ENCODE assay signal across 13 cellular contexts in the genomic region with DNA sequence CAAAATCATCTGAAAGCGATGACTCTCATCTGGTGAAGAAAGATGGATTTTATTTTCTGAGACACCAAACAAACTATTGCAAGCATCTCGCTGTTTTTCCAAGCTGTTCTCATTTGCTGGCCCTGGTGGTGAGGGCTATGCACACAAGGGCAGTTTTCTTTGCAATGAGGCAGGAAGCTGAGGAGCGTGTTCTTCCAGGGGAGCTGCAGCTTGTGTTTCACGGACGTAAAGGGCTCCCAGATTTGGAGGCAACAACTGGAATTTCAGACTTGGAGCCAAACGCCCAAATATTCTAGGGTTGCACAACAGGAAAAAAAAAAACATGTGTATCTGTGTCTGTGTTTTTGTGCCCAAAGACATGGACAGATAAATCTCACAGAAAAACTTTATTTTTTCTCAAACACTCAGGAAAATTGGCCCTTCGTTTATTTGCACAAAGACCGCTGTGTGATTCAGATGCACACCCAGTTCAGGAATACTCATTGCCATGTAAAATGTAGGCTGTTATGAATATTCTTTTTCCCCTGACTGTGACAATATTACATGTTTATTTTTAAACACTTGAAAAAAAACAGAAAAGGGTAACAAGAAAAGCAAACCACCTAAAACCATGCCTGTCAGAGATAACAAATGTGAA.
DNase-seq lines count a peak whose midpoint lies in the region; ATAC-seq and TF ChIP-seq lines count a peak whose summit lies in the region.
"Had no signal": no experiment of that assay in that cellular context is flagged by ENCODE, and none has a peak within 500 bp of the region (broad histone marks: within the 10 kb centered on the region; RNA-seq: fewer than 3 reads in every experiment).

No MANE protein-coding gene starts in this region.

- H3K4me1 Mint-ChIP-seq in WTC11: peaks cover 37% of the 10 kb centered on the region
- H3K4me1 Mint-ChIP-seq: stimulated activated naive B cell treated with anti-CD40 and anti-IgM and Interleukin-4, amounts not matched to agents 10 μg/mL and 1 μg/mL and 100 μg/mL, for 72 hours had no signal

- peak overlapping the region; percentile 43 for H3K4me2 ChIP-seq in osteoblast (ENCODE audit: insufficient read depth, low read length)

- peak; percentile 86 for DNase-seq in AG04449 (ENCODE audit: low read depth, low spot score)
- DNase-seq in WTC11 (ENCODE audit: low spot score): no peak
- peak; percentile 86 to 95 for DNase-seq in foreskin fibroblast
- peak; percentile 72 for DNase-seq in osteoblast (ENCODE audit: insufficient read length, low spot score, missing footprints)
- DNase-seq in stimulated activated naive CD4-positive, alpha-beta T cell (lab: John Stamatoyannopoulos, UW): no peak
- no peak for DNase-seq in activated T-cell treated with anti-CD3 and anti-CD28 coated beads for 4 hours
- DNase-seq in SKM-1 (lab: John Stamatoyannopoulos, UW; ENCODE audit: unreplicated experiment): no peak
- no peak for DNase-seq in activated CD8-positive, alpha-beta memory T cell treated with anti-CD3 and anti-CD28 coated beads, Interleukin-2, amount 50 U/mL, for 48 hours
- DNase-seq: activated CD4-positive, alpha-beta T cell treated with anti-CD3 and anti-CD28 coated beads, Interleukin-2, amount 50 U/mL, for 48 hours; foreskin melanocyte; NCI-H524 treated with DMSO at 0.1 percent for 48 hours; stimulated activated CD4-positive, alpha-beta T cell treated with anti-CD3 and anti-CD28 coated beads, Interleukin-15, amount 100 ng/mL, for 24 hours; stimulated activated naive B cell treated with anti-CD40 and anti-IgM and Interleukin-4, amounts not matched to agents 10 μg/mL and 1 μg/mL and 100 μg/mL, for 72 hours had no signal

- no peak overlapping the region for H3K4me3 Mint-ChIP-seq in WTC11
- H3K4me3 Mint-ChIP-seq: stimulated activated naive B cell treated with anti-CD40 and anti-IgM and Interleukin-4, amounts not matched to agents 10 μg/mL and 1 μg/mL and 100 μg/mL, for 72 hours had no signal

- H3K27me3 ChIP-seq in osteoblast (ENCODE audit: insufficient read depth, low read length): no peaks in the 10 kb centered on the region

- H3K27ac Mint-ChIP-seq in WTC11: no peak overlapping the region
- H3K27ac Mint-ChIP-seq: stimulated activated naive B cell treated with anti-CD40 and anti-IgM and Interleukin-4, amounts not matched to agents 10 μg/mL and 1 μg/mL and 100 μg/mL, for 72 hours had no signal

- H3K36me3 Mint-ChIP-seq in WTC11: no peaks in the 10 kb centered on the region
- H3K36me3 Mint-ChIP-seq: stimulated activated naive B cell treated with anti-CD40 and anti-IgM and Interleukin-4, amounts not matched to agents 10 μg/mL and 1 μg/mL and 100 μg/mL, for 72 hours had no signal

- ATAC-seq in WTC11: peak; percentile 67
- ATAC-seq: stimulated activated naive B cell treated with anti-CD40 and anti-IgM and Interleukin-4, amounts not matched to agents 10 μg/mL and 1 μg/mL and 100 μg/mL, for 72 hours had no signal

- H3K79me2 ChIP-seq in osteoblast (ENCODE audit: insufficient read depth, low read length): no peaks in the 10 kb centered on the region

- peak; percentile 59 for TF ChIP-seq CTCF in AG04449 (IDR thresholded peaks at IDR 0.05; ENCODE audit: insufficient read depth, low read length, missing control alignments)
- TF ChIP-seq CTCF in WTC11 (IDR thresholded peaks at IDR 0.05): no peak
- peak; percentile 47 for TF ChIP-seq CTCF in foreskin fibroblast (IDR thresholded peaks at IDR 0.05; ENCODE audit: low read depth, low read length)
- TF ChIP-seq CTCF in osteoblast (IDR thresholded peaks at IDR 0.05; ENCODE audit: extremely low read depth, low read depth, low read length): peak; percentile 44

- POLR2A ChIA-PET in AG04449 (lab: Yijun Ruan, JAX) (interaction anchor here (1.0 kb wide), 1 partner anchor 151 kb away, joined by 6 read pairs; a partner anchor contains a TSS), WTC11 (lab: Charles Lee) (interaction anchor here (0.6 kb wide), 1 partner anchor 12 kb away, joined by 3 read pairs; no protein-coding TSS in a partner anchor)

- H3K9me3 ChIP-seq in osteoblast (ENCODE audit: low read depth, low read length): no peaks in the 10 kb centered on the region

- no peaks in the 10 kb centered on the region for H3K36me3 ChIP-seq in osteoblast (ENCODE audit: insufficient read depth, low read length)

- H3K4me3 ChIP-seq in AG04449 (ENCODE audit: low read depth, low read length): no peak overlapping the region; the same call in 1 of the 2 replicates
- no peak overlapping the region for H3K4me3 ChIP-seq in foreskin fibroblast (ENCODE audit: low read depth in 1 of 2, low read length in 2 of 2)
- no peak overlapping the region for H3K4me3 ChIP-seq in osteoblast (ENCODE audit: insufficient read depth, low read length)

- CTCF ChIA-PET in AG04449 (lab: Yijun Ruan, JAX): interaction anchor here (0.7 to 3.4 kb wide), 7 partner anchors 9 to 363 kb away, joined by 3 to 16 read pairs (median 3); no protein-coding TSS in a partner anchor
- CTCF ChIA-PET in WTC11 (lab: Charles Lee): interaction anchor here (0.6 kb wide), 1 partner anchor 152 kb away, joined by 3 read pairs; no protein-coding TSS in a partner anchor

- H2AFZ ChIP-seq in osteoblast (ENCODE audit: low read length): no peak overlapping the region

- no peaks in the 10 kb centered on the region for H3K27me3 Mint-ChIP-seq in WTC11 (ENCODE audit: low read depth)

- H3K4me1 ChIP-seq in osteoblast (ENCODE audit: insufficient read depth, low read length): peaks cover 24% of the 10 kb centered on the region

- no peaks in the 10 kb centered on the region for H4K20me1 ChIP-seq in osteoblast (ENCODE audit: insufficient read depth, low read length)

- peak overlapping the region; percentile 25 for H3K27ac ChIP-seq in osteoblast (ENCODE audit: low read depth, low read length)

- H3K9me3 Mint-ChIP-seq in WTC11: no peaks in the 10 kb centered on the region
- H3K9me3 Mint-ChIP-seq: stimulated activated naive B cell treated with anti-CD40 and anti-IgM and Interleukin-4, amounts not matched to agents 10 μg/mL and 1 μg/mL and 100 μg/mL, for 72 hours had no signal

TF ChIP-seq in WTC11, 78 proteins besides CTCF, POLR2A, EP300 and RAD21:
- TF ChIP-seq NFE2L1 (CRISPR knock-in tag; IDR thresholded peaks at IDR 0.05): no peak
- no peak for TF ChIP-seq ESRRA (CRISPR knock-in tag; IDR thresholded peaks at IDR 0.05; ENCODE audit: borderline replicate concordance)
- no peak for TF ChIP-seq MXD4 (CRISPR knock-in tag; IDR thresholded peaks at IDR 0.05; ENCODE audit: borderline replicate concordance)
- no peak for TF ChIP-seq RORB (CRISPR knock-in tag; IDR thresholded peaks at IDR 0.05)
- TF ChIP-seq CREB1 (CRISPR knock-in tag; IDR thresholded peaks at IDR 0.05): no peak
- no peak for TF ChIP-seq CBFB (CRISPR knock-in tag; IDR thresholded peaks at IDR 0.05; ENCODE audit: low read depth)
TF ChIP-seq in WTC11: peak in this region for 0.

Comparison
In these comparisons a context has a peak if more than half of its experiments do, and no peak if none do; other contexts are left out.
1. DNase-seq: peak in AG04449 (single experiment), foreskin fibroblast (2 of 2) and osteoblast (single experiment); none in WTC11 (single experiment), stimulated activated naive CD4-positive, alpha-beta T cell (0 of 6), activated T-cell treated with anti-CD3 and anti-CD28 coated beads for 4 hours (single experiment), SKM-1 (single experiment) and activated CD8-positive, alpha-beta memory T cell treated with anti-CD3 and anti-CD28 coated beads, Interleukin-2, amount 50 U/mL, for 48 hours (single experiment).